12 cellular contexts compared by ENCODE assay signal in genomic region chr6:145349950-145350510, GRCh38.
DNase-seq lines count a peak whose midpoint lies in the region; ATAC-seq, FAIRE-seq and TF ChIP-seq lines count a peak whose summit lies in the region.
"Had no signal": no experiment of that assay in that cellular context is flagged by ENCODE, and none has a peak within 500 bp of the region (broad histone marks: within the 10 kb centered on the region; RNA-seq: fewer than 3 reads in every experiment).

No MANE protein-coding gene starts in this region.

- no peaks in the 10 kb centered on the region for H3K9me3 ChIP-seq in heart left ventricle
- H3K9me3 ChIP-seq: A549 had no signal

- no peak overlapping the region for H3K4me3 ChIP-seq in heart left ventricle
- H3K4me3 ChIP-seq: A549 had no signal

- no peaks in the 10 kb centered on the region for H3K27me3 ChIP-seq in heart left ventricle

- intact Hi-C loops in heart left ventricle (cut with DNase I) (no loop called here), cardiac septum (cut with DNase I) (no loop called here)

- peak in 3 of 4 donors; percentile 57 to 77 (median 71) for ATAC-seq in heart left ventricle
- peak; percentile 70 for ATAC-seq in HG02571 (IDR thresholded peaks at IDR 0.05; ENCODE audit: unreplicated experiment)
- peak; percentile 81 for ATAC-seq in HG03442 (IDR thresholded peaks at IDR 0.05; ENCODE audit: unreplicated experiment)
- ATAC-seq: A549, HepG2 had no signal

- peaks cover 0 to 10% (median 1%) of the 10 kb centered on the region in 12 donors for H3K4me1 ChIP-seq in heart left ventricle
- H3K4me1 ChIP-seq: A549 had no signal

- H3K27ac ChIP-seq in heart left ventricle = peak overlapping the region in 5 of 12 donors; percentile 14 to 65 (median 31)
- H3K27ac ChIP-seq: A549 had no signal

- no peaks in the 10 kb centered on the region for H3K36me3 ChIP-seq in heart left ventricle

- DNase-seq in heart left ventricle = peak in 1 of 5 donors; percentile 12
- no peak for DNase-seq in cardiac septum (ENCODE audit: low spot score)
- peak; percentile 72 for DNase-seq in retina
- DNase-seq in DMS79 (lab: John Stamatoyannopoulos, UW) = no peak
- no peak for DNase-seq in activated naive CD4-positive, alpha-beta T cell treated with anti-CD3 and anti-CD28 coated beads, Interleukin-2, amount 50 U/mL, for 16 hours
- DNase-seq in D721Med (ENCODE audit: insufficient read length, low spot score) = no peak
- DNase-seq: NCI-H510A, small intestine had no signal

- no peak for FAIRE-seq in D721Med (lab: Jason Lieb, UNC)
- FAIRE-seq: A549, HepG2, small intestine had no signal

- TF ChIP-seq CTCF in heart left ventricle (IDR thresholded peaks at IDR 0.05) (no peak), D721Med (IDR thresholded peaks at IDR 0.05; ENCODE audit: insufficient read depth, missing control alignments) (no peak)

- TF ChIP-seq POLR2A in heart left ventricle (IDR thresholded peaks at IDR 0.05) = no peak

- 22 to 32% (median 27%) methylated on average over 3 of the region's 3 CpGs for WGBS in heart left ventricle, 4 donors
